9 cellular contexts compared by ENCODE assay signal in the genomic region with DNA sequence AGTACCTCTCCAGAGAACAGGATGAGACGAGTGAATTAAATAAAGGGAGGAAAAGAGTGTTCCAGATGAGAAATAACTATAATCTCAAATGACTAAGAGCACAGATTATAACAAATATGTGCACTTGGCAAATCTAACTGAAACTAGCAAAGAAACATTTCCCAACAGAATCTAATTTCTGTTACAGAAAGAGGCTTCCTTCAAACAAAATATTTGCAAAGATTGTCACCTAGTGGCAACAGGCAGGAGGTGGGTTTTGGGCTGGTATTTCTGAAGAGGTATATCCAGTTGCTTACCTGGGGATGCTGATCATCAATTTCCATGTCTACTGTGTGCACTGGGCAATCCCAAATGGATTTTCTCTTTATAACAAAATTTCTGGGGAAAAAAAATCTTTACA. TPM values are rescaled to one million over a fixed set of nuclear protein-coding genes. Genes with fewer than 3 reads are reported as not detected.
DNase-seq lines count a peak whose midpoint lies in the region; ATAC-seq and TF ChIP-seq lines count a peak whose summit lies in the region.
"Had no signal": no experiment of that assay in that cellular context is flagged by ENCODE, and none has a peak within 500 bp of the region (broad histone marks: within the 10 kb centered on the region; RNA-seq: fewer than 3 reads in every experiment).

No MANE protein-coding gene starts in this region.

- ATAC-seq in GM23338 (peak; percentile 50), HG03439 (IDR thresholded peaks at IDR 0.05; ENCODE audit: unreplicated experiment) (no peak), HG02588 (IDR thresholded peaks at IDR 0.05; ENCODE audit: unreplicated experiment) (no peak), HG02798 (IDR thresholded peaks at IDR 0.05; ENCODE audit: poor library complexity, unreplicated experiment) (no peak)

- no peaks in the 10 kb centered on the region for H3K36me3 Mint-ChIP-seq in GM23338 (ENCODE audit: low read depth)
- H3K36me3 Mint-ChIP-seq: memory B cell had no signal

- H3K4me1 ChIP-seq in GM23338 (ENCODE audit: insufficient read depth) = no peaks in the 10 kb centered on the region
- peaks cover 3 to 23% of the 10 kb centered on the region in 2 experiments; a peak in 3 of 4 replicates for H3K4me1 ChIP-seq in SK-N-SH (ENCODE audit: control insufficient read depth in 1 of 2, insufficient read depth in 2 of 2, low read depth in 1 of 2, low read length in 1 of 2)
- no peaks in the 10 kb centered on the region for H3K4me1 ChIP-seq in mesendoderm (ENCODE audit: control insufficient read depth, low read depth, low read length)

- no peaks in the 10 kb centered on the region for H3K79me2 ChIP-seq in GM23338 (replicated peaks; ENCODE audit: insufficient read depth)
- H3K79me2 ChIP-seq in SK-N-SH (ENCODE audit: insufficient read depth) = no peaks in the 10 kb centered on the region
- no peaks in the 10 kb centered on the region for H3K79me2 ChIP-seq in mesendoderm (ENCODE audit: control insufficient read depth, insufficient read depth, low read length)

- 14% methylated on average over 1 of the region's 1 CpG for WGBS in SK-N-SH (ENCODE audit: low lambda C conversion rate)
- WGBS in mesendoderm (ENCODE audit: extremely low coverage, insufficient coverage, low lambda C conversion rate) = no CpG with 5 or more reads among the region's 1 CpG

- TF ChIP-seq EP300 in SK-N-SH (IDR thresholded peaks at IDR 0.05; ENCODE audit: borderline replicate concordance in 1 of 2, low read depth in 1 of 2, low read length in 1 of 2) = no peak

- H3K4me3 ChIP-seq in BJ (ENCODE audit: low read depth, low read length) (no peak overlapping the region), GM23338 (no peak overlapping the region), SK-N-SH (ENCODE audit: low read depth in 2 of 2, low read length in 1 of 2) (no peak overlapping the region), mesendoderm (ENCODE audit: low read length) (no peak overlapping the region)

- no peak overlapping the region for H3K56ac ChIP-seq in mesendoderm (ENCODE audit: low read length)

- DNase-seq in BJ (ENCODE audit: low read depth) = no peak
- peak; percentile 50 for DNase-seq in GM23338 (ENCODE audit: low spot score)
- DNase-seq in SK-N-SH = peak; percentile 8
- DNase-seq in iPS-NIHi11 (ENCODE audit: low spot score) = peak; percentile 7
- DNase-seq in mesendoderm = no peak

- no peaks in the 10 kb centered on the region for H3K27me3 Mint-ChIP-seq in GM23338 (ENCODE audit: insufficient read depth, low read depth, poor library complexity)

- no peaks in the 10 kb centered on the region for H3K79me1 ChIP-seq in mesendoderm (ENCODE audit: low read length)

- no peak overlapping the region for H3K4me3 Mint-ChIP-seq in GM23338
- H3K4me3 Mint-ChIP-seq: memory B cell had no signal

- no peak overlapping the region for H3K9ac ChIP-seq in SK-N-SH
- no peak overlapping the region for H3K9ac ChIP-seq in mesendoderm (ENCODE audit: low read length)

- H2BK120ac ChIP-seq in mesendoderm (ENCODE audit: low read depth, low read length) = no peak overlapping the region

- no peak overlapping the region for H3K27ac ChIP-seq in GM23338 (ENCODE audit: low read depth)
- peak overlapping the region; percentile 40 to 88; a peak in 3 of 4 replicates for H3K27ac ChIP-seq in SK-N-SH (ENCODE audit: low read depth in 2 of 2, low read length in 1 of 2)
- no peak overlapping the region for H3K27ac ChIP-seq in mesendoderm (ENCODE audit: low read depth, low read length)

- H3F3A ChIP-seq in GM23338 (replicated peaks; ENCODE audit: low read depth) = no peaks in the 10 kb centered on the region
- peaks cover 32% of the 10 kb centered on the region for H3F3A ChIP-seq in SK-N-SH (replicated peaks; ENCODE audit: insufficient read depth)

- H2AFZ ChIP-seq in GM23338 = no peak overlapping the region
- H2AFZ ChIP-seq in SK-N-SH (ENCODE audit: low read depth) = no peak overlapping the region; the same call in 1 of the 2 replicates

- H3K9me3 Mint-ChIP-seq in GM23338 = no peaks in the 10 kb centered on the region
- H3K9me3 Mint-ChIP-seq: memory B cell had no signal

- H3K36me3 ChIP-seq in BJ (ENCODE audit: control insufficient read depth, insufficient read depth, low read length) (no peaks in the 10 kb centered on the region), GM23338 (ENCODE audit: insufficient read depth) (no peaks in the 10 kb centered on the region), SK-N-SH (replicated peaks in 1 of 2; ENCODE audit: control insufficient read depth in 1 of 2, insufficient read depth in 2 of 2, low read length in 1 of 2) (no peaks in the 10 kb centered on the region), mesendoderm (ENCODE audit: control insufficient read depth, insufficient read depth, low read length) (no peaks in the 10 kb centered on the region)

- POLR2A ChIA-PET in BJ (lab: Charles Lee) (no interaction called here), SK-N-SH (lab: Yijun Ruan, JAX) (no interaction called here)

- H3K4me2 ChIP-seq in GM23338 (no peak overlapping the region), SK-N-SH (no peak overlapping the region), mesendoderm (ENCODE audit: low read length) (no peak overlapping the region)

- no peak overlapping the region for H4K8ac ChIP-seq in mesendoderm (ENCODE audit: low read depth, low read length)

- H3K27me3 ChIP-seq in BJ (ENCODE audit: control insufficient read depth, insufficient read depth, low read length) (no peaks in the 10 kb centered on the region), GM23338 (ENCODE audit: insufficient read depth) (no peaks in the 10 kb centered on the region), SK-N-SH (ENCODE audit: insufficient read depth) (no peaks in the 10 kb centered on the region), mesendoderm (ENCODE audit: insufficient read depth, low read length, poor library complexity) (no peaks in the 10 kb centered on the region)

- H2BK15ac ChIP-seq in mesendoderm (replicated peaks; ENCODE audit: low read depth) = no peak overlapping the region

- TF ChIP-seq RAD21 in SK-N-SH (IDR thresholded peaks at IDR 0.05; ENCODE audit: low read length) = peak; percentile 78

- CTCF ChIA-PET in BJ (lab: Yijun Ruan, JAX) = interaction anchor here (0.8 to 1.0 kb wide), 3 partner anchors 272 to 628 kb away, joined by 3 to 4 read pairs (median 3); no protein-coding TSS in a partner anchor
- CTCF ChIA-PET in SK-N-SH (lab: Yijun Ruan, JAX) = interaction anchor here (1.0 to 1.5 kb wide), 3 partner anchors 9 to 591 kb away, joined by 3 to 10 read pairs (median 7); no protein-coding TSS in a partner anchor

- no peaks in the 10 kb centered on the region for H4K20me1 ChIP-seq in GM23338 (replicated peaks; ENCODE audit: insufficient read depth)
- H4K20me1 ChIP-seq in SK-N-SH (ENCODE audit: insufficient read depth) = no peaks in the 10 kb centered on the region

- H3K23ac ChIP-seq in mesendoderm (ENCODE audit: low read length) = no peak overlapping the region

- TF ChIP-seq CTCF in BJ (IDR thresholded peaks at IDR 0.05; ENCODE audit: insufficient read depth, low read depth, low read length) (peak; percentile 55), GM23338 (conservative IDR thresholded peaks at IDR 0.05; ENCODE audit: low read depth in 2 of 2) (peak; percentile 63 to 77), SK-N-SH (IDR thresholded peaks at IDR 0.05) (peak; percentile 66)

- no peaks in the 10 kb centered on the region for H3K9me3 ChIP-seq in SK-N-SH

- H3K9me2 ChIP-seq in GM23338 (ENCODE audit: insufficient read depth) (no peaks in the 10 kb centered on the region), SK-N-SH (no peaks in the 10 kb centered on the region)

- H3K4me1 Mint-ChIP-seq in GM23338 = peaks cover 4% of the 10 kb centered on the region; the same call in 1 of the 3 replicates

- no peak overlapping the region for H3K4ac ChIP-seq in mesendoderm (ENCODE audit: low read depth, low read length)

- no peak overlapping the region for H2BK5ac ChIP-seq in mesendoderm (ENCODE audit: low read length)

- H4K5ac ChIP-seq in mesendoderm (ENCODE audit: low read length) = no peak overlapping the region

- H3K27ac Mint-ChIP-seq in GM23338 = no peak overlapping the region
- H3K27ac Mint-ChIP-seq: memory B cell had no signal

- no peak overlapping the region for H2AK5ac ChIP-seq in mesendoderm (ENCODE audit: low read length)

- H3K18ac ChIP-seq in mesendoderm (ENCODE audit: low read length) = no peak overlapping the region

TF ChIP-seq in GM23338, 12 proteins besides CTCF, POLR2A, EP300 and RAD21 (continues in another document):
- no peak for TF ChIP-seq STAT1 (IDR thresholded peaks at IDR 0.05; ENCODE audit: unreplicated experiment)
- TF ChIP-seq EZH2 (IDR thresholded peaks at IDR 0.05; ENCODE audit: low read depth, unreplicated experiment) = no peak
- no peak for TF ChIP-seq JUNB (IDR thresholded peaks at IDR 0.05; ENCODE audit: unreplicated experiment)
- TF ChIP-seq POLR2AphosphoS5 (IDR thresholded peaks at IDR 0.05; ENCODE audit: low read depth) = no peak

TF ChIP-seq in SK-N-SH, 30 proteins besides CTCF, POLR2A, EP300 and RAD21:
- TF ChIP-seq TCF12 (IDR thresholded peaks at IDR 0.05) (peak; percentile 22; the same call in 1 of the 2 replicates), NFIC (IDR thresholded peaks at IDR 0.05; ENCODE audit: borderline replicate concordance) (0 out of 2 replicates have a peak, but pooled peaks have one; percentile 31), ELF1 (IDR thresholded peaks at IDR 0.05) (no peak), SMC3 (IDR thresholded peaks at IDR 0.05; ENCODE audit: low read depth, low read length) (peak; percentile 61), SIN3A (IDR thresholded peaks at IDR 0.05; ENCODE audit: borderline replicate concordance, low read depth, low read length) (no peak)

RNA-seq across cellular contexts. Expression of gene SPDL1, which starts 5.6 kb away (rescaled TPM):
- 35.4 and 39.2 TPM in 2 replicates for polyA plus RNA-seq in BJ (2011; rRNA removed)
- 8.2 and 8.7 TPM in 2 replicates for polyA minus RNA-seq in BJ (2011; rRNA and poly(A)+ RNA removed)
- 33.5 and 79.6 TPM in 2 replicates for total RNA-seq in GM23338 (2014; rRNA removed; shearing (Covaris generic))
- polyA plus RNA-seq in GM23338 (2016; fragmentation: Nextera tagmentation; extraction: Ambion mirVana) = 62.6 and 76.9 TPM in 2 replicates
- 45.1 and 63.3 TPM in 2 replicates for polyA plus RNA-seq in SK-N-SH (2012; rRNA removed)
- 61.5 and 78.9 TPM in 2 replicates for polyA plus RNA-seq in SK-N-SH (2012; cell fraction: cytosol; rRNA removed)
- 43.9 and 111 TPM in 2 replicates for polyA plus RNA-seq in SK-N-SH (2012; cell fraction: nucleus; rRNA removed)
- 60.5 TPM for polyA plus RNA-seq in mesendoderm (2013, experiment 1 of 2)
- polyA plus RNA-seq in mesendoderm (2013, experiment 2 of 2) = 60.8 TPM

RNA-seq across cellular contexts. Expression of gene DOCK2, which starts 59.1 kb away (rescaled TPM):
- polyA plus RNA-seq in BJ (2011; rRNA removed) (2.0 TPM in 2 replicates), GM23338 (2016; fragmentation: Nextera tagmentation; extraction: Ambion mirVana) (3.7 and 5.5 TPM in 2 replicates), SK-N-SH (2012; rRNA removed) (3.8 and 5.2 TPM in 2 replicates)
- polyA minus RNA-seq in BJ (2011; rRNA and poly(A)+ RNA removed) = 4.1 and 6.1 TPM in 2 replicates
- total RNA-seq in GM23338 (2014; rRNA removed; shearing (Covaris generic)) = 9.4 and 19.4 TPM in 2 replicates
- polyA plus RNA-seq in SK-N-SH (2012; cell fraction: cytosol; rRNA removed) = 5.2 and 5.4 TPM in 2 replicates
- polyA plus RNA-seq in SK-N-SH (2012; cell fraction: nucleus; rRNA removed) = 5.7 and 7.1 TPM in 2 replicates
- 2.4 TPM for polyA plus RNA-seq in mesendoderm (2013, experiment 1 of 2)
- 2.4 TPM for polyA plus RNA-seq in mesendoderm (2013, experiment 2 of 2)

Comparison
In these comparisons a context has a peak if more than half of its experiments do, and no peak if none do; other contexts are left out.
1. DNase-seq: peak in GM23338 (single experiment), SK-N-SH (single experiment) and iPS-NIHi11 (single experiment); none in BJ (single experiment) and mesendoderm (single experiment).
2. H3K27ac ChIP-seq: peak in SK-N-SH (2 of 2); none in GM23338 (single experiment) and mesendoderm (single experiment).
3. Peak in every context shown above with its lines, with median percentiles within 50 percentile points of each other: CTCF ChIP-seq.